In the genomic region with DNA sequence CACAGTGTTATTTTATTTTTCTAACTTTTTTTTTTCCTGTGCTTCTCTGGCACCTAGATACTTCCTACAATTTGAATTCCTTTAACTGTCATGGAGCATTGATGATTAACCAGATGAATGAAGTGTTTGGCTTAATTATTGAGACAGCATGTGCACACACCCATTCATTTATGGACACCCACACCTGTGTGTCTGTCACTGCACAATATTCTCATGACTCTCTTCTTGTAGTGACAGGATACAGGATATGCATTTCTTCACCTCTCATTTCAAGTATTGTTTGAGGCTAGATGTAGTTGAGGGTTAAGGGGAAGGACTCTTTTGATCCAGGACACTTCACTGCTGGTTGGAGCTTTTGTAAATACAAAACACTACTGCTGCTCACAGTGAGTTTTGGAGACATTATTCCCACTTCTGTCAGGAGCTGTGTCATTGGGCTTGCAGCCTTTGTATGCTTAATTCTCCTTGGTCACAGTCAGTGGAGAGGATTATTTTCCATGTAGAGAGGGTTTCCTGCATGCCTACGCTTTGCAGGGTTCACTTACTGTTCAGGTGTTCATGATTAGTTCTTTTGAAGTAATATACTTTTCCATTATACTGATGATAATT, we compare ENCODE assay signal across 12 cellular contexts. TPM values are rescaled to one million over a fixed set of nuclear protein-coding genes. Genes with fewer than 3 reads are reported as not detected.
DNase-seq lines count a peak whose midpoint lies in the region; ATAC-seq and TF ChIP-seq lines count a peak whose summit lies in the region.
"Had no signal": no experiment of that assay in that cellular context is flagged by ENCODE, and none has a peak within 500 bp of the region (broad histone marks: within the 10 kb centered on the region; RNA-seq: fewer than 3 reads in every experiment).

No MANE protein-coding gene starts in this region.

- H3K4me3 ChIP-seq in esophagus squamous epithelium (peak overlapping the region in 2 of 4 donors; percentile 2 to 8), psoas muscle (no peak overlapping the region)

- DNase-seq in DMS53 (lab: John Stamatoyannopoulos, UW): peak; percentile 65
- peak; percentile 15 for DNase-seq in NCI-H345 treated with DMSO at 0.1 percent for 48 hours (lab: John Stamatoyannopoulos, UW; ENCODE audit: unreplicated experiment)
- DNase-seq in esophagus squamous epithelium (lab: John Stamatoyannopoulos, UW): no peak
- no peak for DNase-seq in psoas muscle
- DNase-seq in stimulated activated naive CD4-positive, alpha-beta T cell (lab: John Stamatoyannopoulos, UW): no peak
- DNase-seq in activated CD4-positive, CD25-positive, alpha-beta regulatory T cell (lab: John Stamatoyannopoulos, UW): no peak
- DNase-seq: activated CD8-positive, alpha-beta memory T cell treated with anti-CD3 and anti-CD28 coated beads, Interleukin-2, amount 10 ng/mL, durations not matched to agents 7 days and 5 days; DMS 273 treated with DMSO at 0.1 percent for 48 hours; Kasumi-1; NCI-H524 treated with DMSO at 0.1 percent for 48 hours; T-cell had no signal

- H3K27me3 ChIP-seq in esophagus squamous epithelium: no peaks in the 10 kb centered on the region
- no peaks in the 10 kb centered on the region for H3K27me3 ChIP-seq in psoas muscle (ENCODE audit: insufficient read depth in 3 of 3, low read length in 2 of 3)

- H3K4me1 ChIP-seq in esophagus squamous epithelium (peaks cover 32 to 74% (median 36%) of the 10 kb centered on the region in 3 donors), psoas muscle (peaks cover 41% of the 10 kb centered on the region)

- TF ChIP-seq POLR2A in esophagus squamous epithelium (IDR thresholded peaks at IDR 0.05): no peak

- TF ChIP-seq CTCF in esophagus squamous epithelium (IDR thresholded peaks at IDR 0.05) (no peak), psoas muscle (IDR thresholded peaks at IDR 0.05) (no peak)

- peaks cover 0 to 7% (median 0%) of the 10 kb centered on the region in 3 donors for H3K36me3 ChIP-seq in esophagus squamous epithelium
- H3K36me3 ChIP-seq in psoas muscle (ENCODE audit: insufficient read depth in 1 of 2, low read depth in 1 of 2): peaks cover 2 to 11% of the 10 kb centered on the region in 2 donors

- intact Hi-C loops in esophagus squamous epithelium (cut with DNase I): no loop called here
- intact Hi-C loops in psoas muscle (cut with DNase I): no loop called here

- ATAC-seq in psoas muscle: peak in 3 of 4 donors; percentile 14 to 31 (median 18)
- ATAC-seq in HG02610 (IDR thresholded peaks at IDR 0.05; ENCODE audit: unreplicated experiment): no peak
- ATAC-seq: activated CD8-positive, alpha-beta memory T cell treated with anti-CD3 and anti-CD28 coated beads, Interleukin-2, amount 10 ng/mL, durations not matched to agents 7 days and 5 days had no signal

- 45 to 60% methylated on average over 1 of the region's 1 CpG for WGBS in esophagus squamous epithelium, 2 donors
- 63 to 83% (median 81%) methylated on average over 1 of the region's 1 CpG for WGBS in psoas muscle, 3 donors

- H3K27ac ChIP-seq in esophagus squamous epithelium (peak overlapping the region; percentile 64 to 86 (median 78)), psoas muscle (peak overlapping the region; percentile 74)

- no peaks in the 10 kb centered on the region for H3K9me3 ChIP-seq in esophagus squamous epithelium
- no peaks in the 10 kb centered on the region for H3K9me3 ChIP-seq in psoas muscle

RNA-seq across cellular contexts. Expression of gene SPECC1L, which starts 33.5 kb away (rescaled TPM):
- total RNA-seq in esophagus squamous epithelium (10 to 100 TPM; 21.4 to 31.9 (median 27.7) TPM), psoas muscle (10 to 100 TPM; 23.6 to 29.9 (median 28.5) TPM)
- polyA plus RNA-seq in psoas muscle: 10 to 100 TPM in 1 of 3 donors, 1 to 10 TPM in 2; 6.8 to 17.6 (median 7.8) TPM

RNA-seq across cellular contexts. Expression of gene GGT5, which starts 59.3 kb away (rescaled TPM):
- total RNA-seq in esophagus squamous epithelium: 10 to 100 TPM in 2 of 4 donors, 1 to 10 TPM in 2; 2.6 to 26.5 (median 7.1) TPM
- total RNA-seq in psoas muscle: 10 to 100 TPM in 2 of 4 donors, 1 to 10 TPM in 2; 7.3 to 11.3 (median 9.0) TPM
- 10 to 100 TPM in 1 of 3 donors, 1 to 10 TPM in 2; 9.3 to 13.7 (median 9.8) TPM for polyA plus RNA-seq in psoas muscle

Comparison
In these comparisons a context has a peak if more than half of its experiments do, and no peak if none do; other contexts are left out.
1. DNase-seq: peak in DMS53 (single experiment) and NCI-H345 treated with DMSO at 0.1 percent for 48 hours (single experiment); none in esophagus squamous epithelium (single experiment), psoas muscle (0 of 2), stimulated activated naive CD4-positive, alpha-beta T cell (0 of 6) and activated CD4-positive, CD25-positive, alpha-beta regulatory T cell (0 of 4).